12 cellular contexts compared by ENCODE assay signal in genomic region chr3:152359385-152360248, GRCh38.
DNase-seq lines count a peak whose midpoint lies in the region; ATAC-seq and TF ChIP-seq lines count a peak whose summit lies in the region.
"Had no signal": no experiment of that assay in that cellular context is flagged by ENCODE, and none has a peak within 500 bp of the region (broad histone marks: within the 10 kb centered on the region; RNA-seq: fewer than 3 reads in every experiment).

No MANE protein-coding gene starts in this region.

- peaks cover 5% of the 10 kb centered on the region; the same call in 1 of the 2 replicates for H3K79me2 ChIP-seq in H9 (ENCODE audit: insufficient read depth, low read length)

- no peak for TF ChIP-seq CTCF in H9 (conservative IDR thresholded peaks at IDR 0.05)

- ATAC-seq in left lobe of liver (peak; percentile 24), GM18505 (IDR thresholded peaks at IDR 0.05; ENCODE audit: unreplicated experiment) (no peak), HG03342 (IDR thresholded peaks at IDR 0.05; ENCODE audit: unreplicated experiment) (no peak)

- no peak overlapping the region for H2AFZ ChIP-seq in H9 (ENCODE audit: low read length)
- H2AFZ ChIP-seq: parathyroid adenoma had no signal

- no CpG with 5 or more reads among the region's 2 CpGs for WGBS in H9 (ENCODE audit: extremely low coverage, insufficient read length, low lambda C conversion rate)

- H2BK15ac ChIP-seq in H9 (ENCODE audit: low read depth, low read length) = no peak overlapping the region

- H3K9me3 ChIP-seq in H9 (ENCODE audit: control insufficient read depth, low read depth, low read length) = no peaks in the 10 kb centered on the region

- no peak overlapping the region for H3K18ac ChIP-seq in H9 (ENCODE audit: insufficient read length, low read depth, low read length)

- H3K79me1 ChIP-seq in H9 (ENCODE audit: insufficient read depth, low read depth, low read length, poor library complexity, severe bottlenecking) = no peaks in the 10 kb centered on the region

- no peak overlapping the region for H2BK120ac ChIP-seq in H9 (ENCODE audit: low read depth, low read length, poor library complexity, severe bottlenecking)

- H2AK5ac ChIP-seq in H9 (ENCODE audit: insufficient read length, low read length) = no peak overlapping the region

- peak overlapping the region in 2 of 3 experiments; percentile 32 to 85; a peak in 2 of 7 replicates for H3K27ac Mint-ChIP-seq in H9
- H3K27ac Mint-ChIP-seq in activated naive CD8-positive, alpha-beta T cell treated with anti-CD3 and anti-CD28 coated beads for 36 hours = peak overlapping the region; percentile 49

- no peak overlapping the region for H3K23ac ChIP-seq in H9 (ENCODE audit: insufficient read length, low read depth, low read length)

- H3K9me3 Mint-ChIP-seq in H9 = no peaks in the 10 kb centered on the region
- H3K9me3 Mint-ChIP-seq in activated naive CD8-positive, alpha-beta T cell treated with anti-CD3 and anti-CD28 coated beads for 36 hours = peaks cover 2% of the 10 kb centered on the region

- H3K4ac ChIP-seq in H9 (ENCODE audit: low read depth, low read length) = no peak overlapping the region

- intact Hi-C loops in cardiac septum (cut with DNase I) = no loop called here

- no peaks in the 10 kb centered on the region for H3K36me3 Mint-ChIP-seq in H9 (ENCODE audit: insufficient read depth in 1 of 3, low read depth in 3 of 3)
- H3K36me3 Mint-ChIP-seq in activated naive CD8-positive, alpha-beta T cell treated with anti-CD3 and anti-CD28 coated beads for 36 hours = peaks cover 49% of the 10 kb centered on the region

- H2BK5ac ChIP-seq in H9 (ENCODE audit: insufficient read length, low read length) = no peak overlapping the region

- H3K4me1 ChIP-seq in H9 (ENCODE audit: insufficient read depth, low read length) = no peaks in the 10 kb centered on the region
- H3K4me1 ChIP-seq: parathyroid adenoma had no signal

- H3K14ac ChIP-seq in H9 (ENCODE audit: insufficient read depth, low read length) = no peak overlapping the region

- no peak overlapping the region for H2BK20ac ChIP-seq in H9 (ENCODE audit: low read depth, low read length, poor library complexity, severe bottlenecking)

- no peak overlapping the region for H3K9ac ChIP-seq in H9 (ENCODE audit: extremely low read depth, insufficient read length, low read length)
- H3K9ac ChIP-seq: parathyroid adenoma had no signal

- no peak overlapping the region for H3K4me3 Mint-ChIP-seq in H9
- H3K4me3 Mint-ChIP-seq in activated naive CD8-positive, alpha-beta T cell treated with anti-CD3 and anti-CD28 coated beads for 36 hours = no peak overlapping the region

- no peak overlapping the region for H3K56ac ChIP-seq in H9 (ENCODE audit: insufficient read length, low read depth, low read length)

- no peak overlapping the region for H4K5ac ChIP-seq in H9 (ENCODE audit: insufficient read length, low read depth, low read length)

- H4K20me1 ChIP-seq in H9 (ENCODE audit: control insufficient read depth, insufficient read depth, insufficient read length) = no peaks in the 10 kb centered on the region

- no peak overlapping the region for H4K8ac ChIP-seq in H9 (replicated peaks; ENCODE audit: insufficient read length, low read depth, low read length)

- no peak overlapping the region for H3K4me2 ChIP-seq in H9 (ENCODE audit: insufficient read depth, insufficient read length, low read length)

- no peaks in the 10 kb centered on the region for H3K23me2 ChIP-seq in H9 (ENCODE audit: insufficient read length, low read depth, low read length, poor library complexity, severe bottlenecking)

- no peak for TF ChIP-seq POLR2A in GM18505 (IDR thresholded peaks at IDR 0.05; ENCODE audit: borderline replicate concordance, extremely low read depth, insufficient read depth, insufficient read length)

- H3T11ph ChIP-seq in H9 (ENCODE audit: low read length) = no peak overlapping the region

- peaks cover 16 to 17% of the 10 kb centered on the region in 2 experiments for H3K4me1 Mint-ChIP-seq in H9
- H3K4me1 Mint-ChIP-seq in activated naive CD8-positive, alpha-beta T cell treated with anti-CD3 and anti-CD28 coated beads for 36 hours = peaks cover 78% of the 10 kb centered on the region

- H4K91ac ChIP-seq in H9 (ENCODE audit: insufficient read length, low read depth, low read length) = no peak overlapping the region

- no peak overlapping the region for H2BK12ac ChIP-seq in H9 (ENCODE audit: insufficient read length, low read depth, low read length)

- DNase-seq in A172 (ENCODE audit: low spot score) (peak; percentile 36), H9 (no peak), left lobe of liver (ENCODE audit: low spot score) (no peak), cardiac septum (ENCODE audit: low spot score) (no peak)
- DNase-seq in activated naive CD8-positive, alpha-beta T cell treated with anti-CD3 and anti-CD28 coated beads for 36 hours = no peak
- DNase-seq in stimulated activated CD8-positive, alpha-beta memory T cell treated with anti-CD3 and anti-CD28 coated beads, Interleukin-4, amount 100 ng/mL, for 48 hours = no peak
- DNase-seq: left cardiac atrium, NCI-H1694 treated with DMSO at 0.1 percent for 48 hours had no signal

- H3K27me3 ChIP-seq in H9 (ENCODE audit: insufficient read depth, low read length) = no peaks in the 10 kb centered on the region
- H3K27me3 ChIP-seq: cardiac muscle cell had no signal

- no peaks in the 10 kb centered on the region for H3K27me3 Mint-ChIP-seq in H9 (ENCODE audit: low read depth)
- H3K27me3 Mint-ChIP-seq in activated naive CD8-positive, alpha-beta T cell treated with anti-CD3 and anti-CD28 coated beads for 36 hours = no peaks in the 10 kb centered on the region

- no peak overlapping the region for H3K27ac ChIP-seq in H9 (ENCODE audit: insufficient read length, low read depth, low read length)
- H3K27ac ChIP-seq: cardiac muscle cell, parathyroid adenoma had no signal
